Comparison of ENCODE assay signal across 1 cellular context in genomic region chrX:47482512-47483309, GRCh38.
TF ChIP-seq lines count a peak whose summit lies in the region.

Gene ZNF41, minus strand, starts transcription at chrX:47483222. Its CDS starts 15,741 bp downstream, at chrX:47467481.

TF ChIP-seq in HEK293, 187 proteins besides CTCF, POLR2A, EP300 and RAD21 (continued from another document and continues in another):
- no peak for TF ChIP-seq REST (tag by site-specific recombination; IDR thresholded peaks at IDR 0.05)
- TF ChIP-seq ZNF138 (tag by site-specific recombination; IDR thresholded peaks at IDR 0.05; ENCODE audit: borderline replicate concordance): no peak
- no peak for TF ChIP-seq GLIS1 (tag by site-specific recombination; IDR thresholded peaks at IDR 0.05)
- peak; percentile 85; the same call in 1 of the 2 replicates for TF ChIP-seq ZNF335 (tag by site-specific recombination; conservative IDR thresholded peaks at IDR 0.05)
- TF ChIP-seq ZNF391 (tag by site-specific recombination; IDR thresholded peaks at IDR 0.05; ENCODE audit: borderline replicate concordance, low read depth): no peak
- no peak for TF ChIP-seq ZNF621 (tag by site-specific recombination; IDR thresholded peaks at IDR 0.05)
- TF ChIP-seq ZNF768 (tag by site-specific recombination; IDR thresholded peaks at IDR 0.05): no peak
- no peak for TF ChIP-seq ZNF48 (tag by site-specific recombination; IDR thresholded peaks at IDR 0.05)
- TF ChIP-seq ZNF239 (tag by site-specific recombination; IDR thresholded peaks at IDR 0.05): no peak
- TF ChIP-seq HIC1 (tag by site-specific recombination; IDR thresholded peaks at IDR 0.05): no peak
- no peak for TF ChIP-seq ZBTB21 (tag by site-specific recombination; IDR thresholded peaks at IDR 0.05)
- no peak for TF ChIP-seq ZNF544 (tag by site-specific recombination; IDR thresholded peaks at IDR 0.05)
- TF ChIP-seq HOXA7 (CRISPR knock-in tag; IDR thresholded peaks at IDR 0.05; ENCODE audit: borderline replicate concordance): no peak
- TF ChIP-seq ZNF140 (tag by site-specific recombination; IDR thresholded peaks at IDR 0.05): no peak
- no peak for TF ChIP-seq ZNF221 (tag by site-specific recombination; IDR thresholded peaks at IDR 0.05; ENCODE audit: borderline replicate concordance)
- no peak for TF ChIP-seq OSR2 (tag by site-specific recombination; IDR thresholded peaks at IDR 0.05)
- TF ChIP-seq SP3 (tag by site-specific recombination; IDR thresholded peaks at IDR 0.05): peak; percentile 80
- TF ChIP-seq ZBTB49 (tag by site-specific recombination; IDR thresholded peaks at IDR 0.05; ENCODE audit: low read depth): no peak
- TF ChIP-seq PATZ1 (tag by site-specific recombination; IDR thresholded peaks at IDR 0.05): 0 out of 2 replicates have a peak, but pooled peaks have one; percentile 51
- TF ChIP-seq ZNF292 (tag by site-specific recombination; IDR thresholded peaks at IDR 0.05; ENCODE audit: borderline replicate concordance, low read depth): no peak
- TF ChIP-seq ZNF24 (tag by site-specific recombination; IDR thresholded peaks at IDR 0.05): no peak
- no peak for TF ChIP-seq ZNF624 (tag by site-specific recombination; IDR thresholded peaks at IDR 0.05)
- peak; percentile 85 for TF ChIP-seq ZBTB26 (tag by site-specific recombination; optimal IDR thresholded peaks at IDR 0.05)
- no peak for TF ChIP-seq ZNF280C (tag by site-specific recombination; IDR thresholded peaks at IDR 0.05)
- no peak for TF ChIP-seq ZNF561 (tag by site-specific recombination; IDR thresholded peaks at IDR 0.05; ENCODE audit: borderline replicate concordance)
- no peak for TF ChIP-seq SALL2 (tag by site-specific recombination; IDR thresholded peaks at IDR 0.05; ENCODE audit: borderline replicate concordance)
- no peak for TF ChIP-seq ZNF37A (tag by site-specific recombination; IDR thresholded peaks at IDR 0.05)
- TF ChIP-seq ZNF658 (tag by site-specific recombination; IDR thresholded peaks at IDR 0.05): no peak
- no peak for TF ChIP-seq ZNF704 (tag by site-specific recombination; IDR thresholded peaks at IDR 0.05)
- no peak for TF ChIP-seq MEIS1 (CRISPR knock-in tag; IDR thresholded peaks at IDR 0.05; ENCODE audit: borderline replicate concordance)
- no peak for TF ChIP-seq KLF17 (tag by site-specific recombination; IDR thresholded peaks at IDR 0.05)
- no peak for TF ChIP-seq PBX3 (CRISPR knock-in tag; IDR thresholded peaks at IDR 0.05)
- peak; percentile 55; the same call in 1 of the 2 replicates for TF ChIP-seq ZNF692 (tag by site-specific recombination; IDR thresholded peaks at IDR 0.05)
- no peak for TF ChIP-seq ZNF600 (tag by site-specific recombination; IDR thresholded peaks at IDR 0.05)
- TF ChIP-seq ZNF426 (tag by site-specific recombination; IDR thresholded peaks at IDR 0.05): no peak
- TF ChIP-seq ZNF501 (tag by site-specific recombination; IDR thresholded peaks at IDR 0.05): no peak
- TF ChIP-seq SP2 (tag by site-specific recombination; IDR thresholded peaks at IDR 0.05): peak; percentile 44
- 0 out of 2 replicates have a peak, but pooled peaks have one; percentile 40 for TF ChIP-seq ZNF785 (tag by site-specific recombination; IDR thresholded peaks at IDR 0.05)
- TF ChIP-seq ZNF114 (tag by site-specific recombination; IDR thresholded peaks at IDR 0.05): no peak
- no peak for TF ChIP-seq HOXC10 (CRISPR knock-in tag; IDR thresholded peaks at IDR 0.05)
